Comparison of ENCODE assay signal across 8 cellular contexts in genomic region chr3:142723665-142723967, GRCh38. TPM values are rescaled to one million over a fixed set of nuclear protein-coding genes. Genes with fewer than 3 reads are reported as not detected.
DNase-seq lines count a peak whose midpoint lies in the region; ATAC-seq and TF ChIP-seq lines count a peak whose summit lies in the region.

No MANE protein-coding gene starts in this region.

- H3K9me3 ChIP-seq in Caco-2 (no peaks in the 10 kb centered on the region), HCT116 (ENCODE audit: control insufficient read depth in 1 of 2, insufficient read depth in 1 of 2, low read depth in 1 of 2, low read length in 2 of 2) (no peaks in the 10 kb centered on the region), iPS DF 6.9 (ENCODE audit: control insufficient read depth, insufficient read depth, low read length) (no peaks in the 10 kb centered on the region), testis (no peaks in the 10 kb centered on the region)

- peak; percentile 7 for ATAC-seq in HCT116
- ATAC-seq in WTC11: no peak

- H3K27ac Mint-ChIP-seq in Caco-2 (ENCODE audit: unreplicated experiment) (peak overlapping the region; percentile 94), WTC11 (no peak overlapping the region)

- TF ChIP-seq CTCF in Caco-2 (IDR thresholded peaks at IDR 0.05; ENCODE audit: insufficient read depth in 1 of 2, low read depth in 1 of 2, low read length in 1 of 2, severe bottlenecking in 1 of 2, unreplicated experiment in 1 of 2) (no peak), HCT116 (IDR thresholded peaks at IDR 0.05 in 2 of 3, conservative IDR thresholded peaks at IDR 0.05 in 1 of 3; ENCODE audit: borderline replicate concordance in 1 of 3, insufficient read depth in 1 of 3, low read depth in 2 of 3, low read length in 2 of 3) (no peak), WTC11 (IDR thresholded peaks at IDR 0.05) (no peak), testis (IDR thresholded peaks at IDR 0.05) (no peak), GM10248 (IDR thresholded peaks at IDR 0.05; ENCODE audit: control extremely low read depth, extremely low read depth, low read depth, missing control alignments) (no peak)

- no peaks in the 10 kb centered on the region for H4K20me1 ChIP-seq in HCT116 (ENCODE audit: insufficient read depth)

- H3K27ac ChIP-seq in HCT116 (ENCODE audit: low read depth, low read length): no peak overlapping the region
- no peak overlapping the region for H3K27ac ChIP-seq in iPS DF 6.9 (ENCODE audit: low read length)
- peak overlapping the region; percentile 90 to 94 for H3K27ac ChIP-seq in testis

- H3K36me3 Mint-ChIP-seq in Caco-2 (ENCODE audit: insufficient read depth, unreplicated experiment) (peaks cover 10% of the 10 kb centered on the region), WTC11 (no peaks in the 10 kb centered on the region)

- no peaks in the 10 kb centered on the region for H3K9me2 ChIP-seq in HCT116 (ENCODE audit: insufficient read depth)

- peak overlapping the region; percentile 38; the same call in 1 of the 2 replicates for H3K9ac ChIP-seq in HCT116 (ENCODE audit: low read length)

- H3K4me3 ChIP-seq in Caco-2 (ENCODE audit: low read depth, low read length) (peak overlapping the region; percentile 87), HCT116 (replicated peaks in 1 of 2; ENCODE audit: low read depth in 1 of 2, low read length in 2 of 2) (peak overlapping the region; percentile 52 to 78), iPS DF 6.9 (ENCODE audit: low read length) (peak overlapping the region; percentile 18; the same call in 1 of the 2 replicates), testis (peak overlapping the region; percentile 84 to 95)

- H3K4me3 Mint-ChIP-seq in Caco-2 (ENCODE audit: unreplicated experiment): peak overlapping the region; percentile 91
- peak overlapping the region; percentile 70 for H3K4me3 Mint-ChIP-seq in WTC11

- no CpG with 5 or more reads among the region's 10 CpGs for WGBS in iPS DF 6.9 (ENCODE audit: insufficient coverage, insufficient read length)
- WGBS in testis, 2 donors: 0% methylated on average over 3 to 9 of the region's 10 CpGs

- peaks cover 3% of the 10 kb centered on the region for H3K27me3 Mint-ChIP-seq in Caco-2 (ENCODE audit: insufficient read depth, unreplicated experiment)
- peaks cover 6% of the 10 kb centered on the region; the same call in 1 of the 2 replicates for H3K27me3 Mint-ChIP-seq in WTC11 (ENCODE audit: low read depth)

- POLR2A ChIA-PET in Caco-2 (lab: Charles Lee) (interaction anchor here (1.6 kb wide), 1 partner anchor 145 kb away, joined by 5 read pairs; the partner anchor contains the start of gene ATR), HCT116 (lab: Charles Lee) (interaction anchor here (0.6 to 0.9 kb wide), 4 partner anchors 9 to 78 kb away, joined by 3 to 6 read pairs (median 4); no protein-coding TSS in a partner anchor), WTC11 (lab: Charles Lee) (interaction anchor here (1.6 kb wide), 1 partner anchor 145 kb away, joined by 11 read pairs; the partner anchor contains the start of gene ATR), GM10248 (lab: Yijun Ruan, JAX) (no interaction called here)

- RAD21 ChIA-PET in HCT116 (lab: Charles Lee; ENCODE audit: low non-redundant PET in 1 of 2, low total read pairs in 2 of 2, uncharacterized antibody in 2 of 2, unreplicated experiment in 2 of 2): no interaction called here

- peak overlapping the region; percentile 96 for H2AFZ ChIP-seq in HCT116 (ENCODE audit: low read depth, low read length, poor library complexity, severe bottlenecking)

- TF ChIP-seq RAD21 in HCT116 (IDR thresholded peaks at IDR 0.05; ENCODE audit: low read depth): no peak

- no peaks in the 10 kb centered on the region for H3K79me2 ChIP-seq in HCT116 (ENCODE audit: insufficient read depth, low read length)

- H3K4me2 ChIP-seq in HCT116 (ENCODE audit: low read length): peak overlapping the region; percentile 91

- no peak for TF ChIP-seq POLR2A in HCT116 (IDR thresholded peaks at IDR 0.05; ENCODE audit: borderline replicate concordance, extremely low read depth, insufficient read depth, insufficient read length)
- TF ChIP-seq POLR2A in testis (IDR thresholded peaks at IDR 0.05): no peak

- intact Hi-C loops in Caco-2 (cut with micrococcal nuclease; ENCODE audit: unreplicated experiment) (no loop called here), HCT116 (cut with micrococcal nuclease) (no loop called here), testis (cut with DNase I; ENCODE audit: low total_unique reads) (no loop called here)

- no TSS peak for BruUV-seq in Caco-2 (replicated peaks; lab: Mats Ljungman, UMichigan)
- BruUV-seq in HCT116 (replicated peaks; lab: Mats Ljungman, UMichigan): no TSS peak

- CTCF ChIA-PET in Caco-2 (lab: Charles Lee) (interaction anchor here (0.6 to 1.1 kb wide), 2 partner anchors 137 to 279 kb away, joined by 3 read pairs; no protein-coding TSS in a partner anchor), HCT116 (lab: Charles Lee) (no interaction called here), WTC11 (lab: Charles Lee) (interaction anchor here (0.7 to 1.0 kb wide), 3 partner anchors 16 to 130 kb away, joined by 3 read pairs; no protein-coding TSS in a partner anchor), GM10248 (lab: Yijun Ruan, JAX) (interaction anchor here (1.0 to 1.4 kb wide), 3 partner anchors 9 to 29 kb away, joined by 3 to 4 read pairs (median 3); no protein-coding TSS in a partner anchor)

- no peak for DNase-seq in Caco-2
- DNase-seq in HCT116 (ENCODE audit: low read depth, low spot score): no peak
- no peak for DNase-seq in WTC11 (ENCODE audit: low spot score)
- no peak for DNase-seq in iPS DF 6.9 (ENCODE audit: low read depth, low spot score)
- DNase-seq in testis: no peak
- no peak for DNase-seq in stimulated activated naive CD4-positive, alpha-beta T cell (lab: John Stamatoyannopoulos, UW)
- no peak for DNase-seq in GM10248 (ENCODE audit: extremely low spot score)
- DNase-seq in SW480 (ENCODE audit: low spot score): no peak

- H3K27me3 ChIP-seq in Caco-2 (replicated peaks; ENCODE audit: control insufficient read depth, insufficient read depth, low read length) (no peaks in the 10 kb centered on the region), HCT116 (ENCODE audit: insufficient read depth, low read length) (no peaks in the 10 kb centered on the region), iPS DF 6.9 (ENCODE audit: control insufficient read depth, insufficient read depth, low read length) (no peaks in the 10 kb centered on the region), testis (no peaks in the 10 kb centered on the region)

- peaks cover 6% of the 10 kb centered on the region for H3K9me3 Mint-ChIP-seq in Caco-2 (ENCODE audit: unreplicated experiment)
- H3K9me3 Mint-ChIP-seq in WTC11: peaks cover 10% of the 10 kb centered on the region

- H3K4me1 ChIP-seq in Caco-2 (peaks cover 10% of the 10 kb centered on the region; the same call in 1 of the 2 replicates), HCT116 (ENCODE audit: control insufficient read depth in 1 of 2, insufficient read depth in 2 of 2, low read length in 2 of 2) (peaks cover 3 to 16% of the 10 kb centered on the region in 2 experiments; a peak in 2 of 4 replicates), iPS DF 6.9 (ENCODE audit: control insufficient read depth, insufficient read depth, low read length) (no peaks in the 10 kb centered on the region), testis (no peaks in the 10 kb centered on the region)

- H3K36me3 ChIP-seq in Caco-2 (ENCODE audit: control insufficient read depth, insufficient read depth, low read length) (no peaks in the 10 kb centered on the region), HCT116 (ENCODE audit: control insufficient read depth in 1 of 2, insufficient read depth in 2 of 2, low read length in 2 of 2) (no peaks in the 10 kb centered on the region), iPS DF 6.9 (ENCODE audit: control insufficient read depth, insufficient read depth, low read length) (no peaks in the 10 kb centered on the region), testis (ENCODE audit: low read depth, missing control alignments) (no peaks in the 10 kb centered on the region)

- H3K4me1 Mint-ChIP-seq in Caco-2 (ENCODE audit: low read depth, unreplicated experiment): no peaks in the 10 kb centered on the region
- H3K4me1 Mint-ChIP-seq in WTC11: peaks cover 31% of the 10 kb centered on the region

TF ChIP-seq in HCT116, 20 proteins besides CTCF, POLR2A, EP300 and RAD21 (continues in another document):
- no peak for TF ChIP-seq ZNF274 (IDR thresholded peaks at IDR 0.05; ENCODE audit: low read depth, low read length)
- no peak for TF ChIP-seq FOSL1 (IDR thresholded peaks at IDR 0.05; ENCODE audit: low read depth)
- no peak for TF ChIP-seq ELF1 (IDR thresholded peaks at IDR 0.05; ENCODE audit: borderline replicate concordance, low read depth)
- no peak for TF ChIP-seq YY1 (IDR thresholded peaks at IDR 0.05; ENCODE audit: extremely low read depth, insufficient replicate concordance, low read depth, low read length)
- no peak for TF ChIP-seq EZH2phosphoT487 (IDR thresholded peaks at IDR 0.05; ENCODE audit: borderline replicate concordance)

TF ChIP-seq in WTC11, 78 proteins besides CTCF, POLR2A, EP300 and RAD21 (continues in another document):
- TF ChIP-seq SOX15 (CRISPR knock-in tag; IDR thresholded peaks at IDR 0.05) (no peak), HMGXB4 (CRISPR knock-in tag; IDR thresholded peaks at IDR 0.05) (no peak), ZNF416 (CRISPR knock-in tag; IDR thresholded peaks at IDR 0.05) (no peak), MXD4 (CRISPR knock-in tag; IDR thresholded peaks at IDR 0.05; ENCODE audit: borderline replicate concordance) (no peak), SP1 (CRISPR knock-in tag; conservative IDR thresholded peaks at IDR 0.05) (no peak)

RNA-seq across cellular contexts. Expression of gene TRPC1, which starts 0.2 kb away (rescaled TPM):
- 7.9 and 8.3 TPM in 2 replicates for total RNA-seq in Caco-2 (2022)
- total RNA-seq in HCT116 (2021; ENCODE audit: unreplicated experiment): 6.1 TPM
- 1.2 and 2.4 TPM in 2 replicates for polyA plus RNA-seq in HCT116 (2012)
- 13.8 to 20.3 TPM (median 20.0 TPM) in 3 replicates for total RNA-seq in WTC11 (2021)
- 10 to 100 TPM; 23.1 to 24.8 TPM for total RNA-seq in testis
- polyA plus RNA-seq in testis (ENCODE audit: insufficient read depth, low read depth, low replicate concordance): 9.2 TPM

Comparison
In these comparisons a context has a peak if more than half of its experiments do, and no peak if none do; other contexts are left out.
1. H3K4me3 ChIP-seq: peak in every context shown above with its lines; median percentile 90 in testis; 87 in Caco-2; 65 in HCT116; 18 in iPS DF 6.9.
2. H3K27ac ChIP-seq: peak in testis (2 of 2); none in HCT116 (single experiment) and iPS DF 6.9 (single experiment).